23 cellular contexts compared by ENCODE assay signal in the genomic region with DNA sequence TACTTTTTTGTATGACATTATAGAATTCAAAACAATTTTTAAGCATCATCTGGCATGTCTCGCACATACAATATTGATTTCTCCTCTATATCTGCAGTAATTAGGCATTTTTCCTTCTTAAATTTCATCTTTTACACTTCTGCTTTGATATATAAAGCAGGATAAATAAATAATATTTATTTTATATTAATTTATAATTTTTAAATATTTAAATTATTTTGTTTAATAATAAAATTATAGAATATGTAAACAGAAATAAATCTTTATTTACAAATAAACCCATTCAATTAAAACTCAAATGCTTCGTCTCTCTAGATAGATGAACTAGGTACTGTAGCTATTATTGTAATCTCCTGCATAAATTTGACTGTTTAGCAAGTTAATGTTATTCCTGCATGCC.
DNase-seq lines count a peak whose midpoint lies in the region; FAIRE-seq and TF ChIP-seq lines count a peak whose summit lies in the region.
"Had no signal": no experiment of that assay in that cellular context is flagged by ENCODE, and none has a peak within 500 bp of the region (broad histone marks: within the 10 kb centered on the region; RNA-seq: fewer than 3 reads in every experiment).

No MANE protein-coding gene starts in this region.

- no peak for TF ChIP-seq POLR2A in erythroblast (IDR thresholded peaks at IDR 0.05; ENCODE audit: low read length)

- H3K27ac ChIP-seq in OCI-LY3 (ENCODE audit: low read length), result no peak overlapping the region
- peak overlapping the region; percentile 6 for H3K27ac ChIP-seq in neural progenitor cell
- H3K27ac ChIP-seq: BLaER1 treated with 17β-estradiol and CSF1 and Interleukin-3, amounts not matched to agents 10 nM and 100 nM had no signal

- no peak overlapping the region for H3K4me3 Mint-ChIP-seq in neural progenitor cell
- H3K4me3 Mint-ChIP-seq: CD4-positive, alpha-beta T cell; HFFc6 had no signal

- H3K4me1 ChIP-seq in OCI-LY3 (ENCODE audit: low read length) (no peaks in the 10 kb centered on the region), neural progenitor cell (peaks cover 26% of the 10 kb centered on the region)
- H3K4me1 ChIP-seq: BLaER1 treated with 17β-estradiol and CSF1 and Interleukin-3, amounts not matched to agents 10 nM and 100 nM; HAP-1 had no signal

- H3K36me3 ChIP-seq in OCI-LY3 (replicated peaks; ENCODE audit: low read depth, low read length) (no peaks in the 10 kb centered on the region), neural progenitor cell (no peaks in the 10 kb centered on the region)
- H3K36me3 ChIP-seq: BLaER1 treated with 17β-estradiol and CSF1 and Interleukin-3, amounts not matched to agents 10 nM and 100 nM; HAP-1 had no signal

- H3K9me3 ChIP-seq in OCI-LY3 (ENCODE audit: insufficient read depth, low read length) (no peaks in the 10 kb centered on the region; the same call in 1 of the 2 replicates), neural progenitor cell (ENCODE audit: low read depth) (no peaks in the 10 kb centered on the region)
- H3K9me3 ChIP-seq: HAP-1 had no signal

- TF ChIP-seq CTCF in OCI-LY3 (IDR thresholded peaks at IDR 0.05; ENCODE audit: low read depth, low read length) (no peak), neural progenitor cell (IDR thresholded peaks at IDR 0.05) (no peak)

- DNase-seq in frontal cortex (ENCODE audit: low spot score in 2 of 2) (no peak), neural progenitor cell (ENCODE audit: low spot score) (no peak), hippocampal formation (lab: John Stamatoyannopoulos, UW) (no peak), erythroblast (lab: John Stamatoyannopoulos, UW) (no peak), SKM-1 treated with dmso at 0.1 percent for 144 hours (lab: John Stamatoyannopoulos, UW; ENCODE audit: unreplicated experiment) (no peak), germinal center (ENCODE audit: low spot score) (no peak)
- DNase-seq: CD4-positive, alpha-beta T cell; EL; GF-D8; GOT3; HFFc6; Kasumi-1; NCI-H2107; NCI-H446; NK-92 treated with Interleukin-12 subunit alpha and Interleukin-12 subunit beta, amount 100 ng/mL, for 24 hours; RPMI8226 had no signal

- H3K27ac Mint-ChIP-seq in neural progenitor cell, result peak overlapping the region; percentile 55
- H3K27ac Mint-ChIP-seq: CD4-positive, alpha-beta T cell; HFFc6 had no signal

- H3K79me2 ChIP-seq in OCI-LY3 (ENCODE audit: low read length) (no peaks in the 10 kb centered on the region), neural progenitor cell (ENCODE audit: low read depth) (no peaks in the 10 kb centered on the region)

- H3K4me2 ChIP-seq in OCI-LY3 (ENCODE audit: low read length), result peak overlapping the region; percentile 2; the same call in 1 of the 2 replicates
- peak overlapping the region; percentile 7 for H3K4me2 ChIP-seq in neural progenitor cell
- H3K4me2 ChIP-seq: BLaER1 treated with 17β-estradiol and CSF1 and Interleukin-3, amounts not matched to agents 10 nM and 100 nM had no signal

- H3K9ac ChIP-seq in OCI-LY3 (ENCODE audit: low read length), result no peak overlapping the region
- no peak overlapping the region for H3K9ac ChIP-seq in neural progenitor cell
- H3K9ac ChIP-seq: BLaER1 treated with 17β-estradiol and CSF1 and Interleukin-3, amounts not matched to agents 10 nM and 100 nM had no signal

- H3F3A ChIP-seq in neural progenitor cell (ENCODE audit: low read depth), result no peaks in the 10 kb centered on the region

- H3K27me3 ChIP-seq in OCI-LY3 (ENCODE audit: low read depth, low read length) (no peaks in the 10 kb centered on the region), neural progenitor cell (no peaks in the 10 kb centered on the region)
- H3K27me3 ChIP-seq: BLaER1 treated with 17β-estradiol and CSF1 and Interleukin-3, amounts not matched to agents 10 nM and 100 nM had no signal

- H3K4me3 ChIP-seq in OCI-LY3 (ENCODE audit: low read length) (no peak overlapping the region), neural progenitor cell (no peak overlapping the region)
- H3K4me3 ChIP-seq: BLaER1 treated with 17β-estradiol and CSF1 and Interleukin-3, amounts not matched to agents 10 nM and 100 nM; HAP-1; K562 had no signal

- H3K27me3 Mint-ChIP-seq in neural progenitor cell (ENCODE audit: insufficient read depth, low read depth), result peaks cover 2% of the 10 kb centered on the region
- H3K27me3 Mint-ChIP-seq: CD4-positive, alpha-beta T cell had no signal

- H3K36me3 Mint-ChIP-seq in neural progenitor cell, result no peaks in the 10 kb centered on the region

- H3K4me1 Mint-ChIP-seq in neural progenitor cell, result peaks cover 18% of the 10 kb centered on the region

- FAIRE-seq in A204.1 (lab: Jason Lieb, UNC) (peak; percentile 83), frontal cortex (lab: Jason Lieb, UNC) (peak; percentile 75)
- FAIRE-seq: GM12891, HTR-8/SVneo, K562 had no signal

- peaks cover 19% of the 10 kb centered on the region for H3K9me3 Mint-ChIP-seq in neural progenitor cell

- H4K20me1 ChIP-seq in OCI-LY3 (ENCODE audit: insufficient read depth, low read length) (no peaks in the 10 kb centered on the region), neural progenitor cell (ENCODE audit: low read depth) (no peaks in the 10 kb centered on the region)
- H4K20me1 ChIP-seq: BLaER1 treated with 17β-estradiol and CSF1 and Interleukin-3, amounts not matched to agents 10 nM and 100 nM had no signal

- H2AFZ ChIP-seq in OCI-LY3 (ENCODE audit: low read depth, low read length) (no peak overlapping the region), neural progenitor cell (replicated peaks) (no peak overlapping the region)
